Comparison of ENCODE assay signal across 17 cellular contexts in the genomic region with DNA sequence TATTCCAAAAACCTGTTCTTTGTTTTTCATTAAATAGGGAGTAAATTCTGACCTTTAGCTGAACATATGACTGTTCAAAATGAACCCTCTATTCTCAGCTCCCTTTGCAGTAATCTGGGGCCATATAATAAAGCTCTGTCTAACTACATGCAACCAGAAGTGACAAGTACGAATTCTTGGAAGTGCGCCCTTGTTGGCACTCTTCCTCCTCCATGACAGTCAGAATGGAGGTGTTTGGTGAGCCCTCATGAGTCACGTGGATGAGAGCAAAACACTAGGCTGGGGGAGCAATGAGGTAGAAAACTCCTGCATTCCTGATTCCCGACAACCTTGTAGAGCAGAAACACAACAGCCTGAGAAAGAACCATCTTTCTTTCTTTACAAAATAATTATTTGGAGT.
"Had no signal": no experiment of that assay in that cellular context is flagged by ENCODE, and none has a peak within 500 bp of the region (broad histone marks: within the 10 kb centered on the region; RNA-seq: fewer than 3 reads in every experiment).

No MANE protein-coding gene starts in this region.

- H3K27me3 ChIP-seq: brain microvascular endothelial cell, right lobe of liver, suprapubic skin had no signal

- H3K27ac ChIP-seq: brain microvascular endothelial cell, prostate gland, right lobe of liver, suprapubic skin had no signal

- H3K27me3 Mint-ChIP-seq: activated CD4-positive, alpha-beta T cell treated with anti-CD3 and anti-CD28 coated beads, Interleukin-2, amount 10 ng/mL, durations not matched to agents 24 days and 14 days; activated naive CD8-positive, alpha-beta T cell; dendritic cell treated with granulocyte-macrophage colony-stimulating factor and Interleukin-4, amounts not matched to agents 40 ng/mL and 50 ng/mL, for 4 days; effector memory CD8-positive, alpha-beta T cell; stimulated activated naive CD8-positive, alpha-beta T cell treated with anti-CD3 and anti-CD28 coated beads, Interleukin-15, Interleukin-2, amounts not matched to agents 100 ng/mL and 50 ng/mL, for 24 hours had no signal

- H3K36me3 ChIP-seq: brain microvascular endothelial cell, prostate gland, right lobe of liver, suprapubic skin had no signal

- H3K4me1 ChIP-seq: prostate gland, right lobe of liver, suprapubic skin had no signal

- H3K4me3 ChIP-seq: lung, prostate gland, right lobe of liver, suprapubic skin had no signal

- H3K36me3 Mint-ChIP-seq: activated naive CD8-positive, alpha-beta T cell had no signal

- H3K9me3 Mint-ChIP-seq: activated CD4-positive, alpha-beta T cell treated with anti-CD3 and anti-CD28 coated beads, Interleukin-2, amount 10 ng/mL, durations not matched to agents 24 days and 14 days; dendritic cell treated with granulocyte-macrophage colony-stimulating factor and Interleukin-4, amounts not matched to agents 40 ng/mL and 50 ng/mL, for 4 days; stimulated activated naive CD8-positive, alpha-beta T cell treated with anti-CD3 and anti-CD28 coated beads, Interleukin-15, Interleukin-2, amounts not matched to agents 100 ng/mL and 50 ng/mL, for 24 hours had no signal

- H3K27ac Mint-ChIP-seq: activated CD4-positive, alpha-beta T cell treated with anti-CD3 and anti-CD28 coated beads, Interleukin-2, amount 10 ng/mL, durations not matched to agents 24 days and 14 days; activated naive CD8-positive, alpha-beta T cell; dendritic cell treated with granulocyte-macrophage colony-stimulating factor and Interleukin-4, amounts not matched to agents 40 ng/mL and 50 ng/mL, for 4 days; effector memory CD8-positive, alpha-beta T cell; stimulated activated naive CD8-positive, alpha-beta T cell treated with anti-CD3 and anti-CD28 coated beads, Interleukin-15, Interleukin-2, amounts not matched to agents 100 ng/mL and 50 ng/mL, for 24 hours had no signal

- ATAC-seq: effector memory CD8-positive, alpha-beta T cell; right lobe of liver had no signal

- H3K4me3 Mint-ChIP-seq: activated CD4-positive, alpha-beta T cell treated with anti-CD3 and anti-CD28 coated beads, Interleukin-2, amount 10 ng/mL, durations not matched to agents 24 days and 14 days; activated naive CD8-positive, alpha-beta T cell; dendritic cell treated with granulocyte-macrophage colony-stimulating factor and Interleukin-4, amounts not matched to agents 40 ng/mL and 50 ng/mL, for 4 days; effector memory CD8-positive, alpha-beta T cell; stimulated activated naive CD8-positive, alpha-beta T cell treated with anti-CD3 and anti-CD28 coated beads, Interleukin-15, Interleukin-2, amounts not matched to agents 100 ng/mL and 50 ng/mL, for 24 hours had no signal

- H3K4me1 Mint-ChIP-seq: activated CD4-positive, alpha-beta T cell treated with anti-CD3 and anti-CD28 coated beads, Interleukin-2, amount 10 ng/mL, durations not matched to agents 24 days and 14 days had no signal

- H3K9me3 ChIP-seq: prostate gland, right lobe of liver, suprapubic skin had no signal

- DNase-seq: activated CD4-positive, alpha-beta T cell treated with anti-CD3 and anti-CD28 coated beads, Interleukin-2, amount 10 ng/mL, durations not matched to agents 24 days and 14 days; activated CD4-positive, CD25-positive, alpha-beta regulatory T cell; activated CD8-positive, alpha-beta memory T cell treated with anti-CD3 and anti-CD28 coated beads, Interleukin-2, amount 50 U/mL, for 48 hours; activated gamma-delta T cell treated with Interleukin-2 at 50 U/mL for 16 hours; amniotic stem cell; brain microvascular endothelial cell; effector memory CD8-positive, alpha-beta T cell; kidney glomerular epithelial cell; midbrain; right lobe of liver; trophoblast cell had no signal
